In genomic region chr5:96588551-96588950, GRCh38 we compare ENCODE assay signal across 25 cellular contexts.
DNase-seq lines count a peak whose midpoint lies in the region; FAIRE-seq and TF ChIP-seq lines count a peak whose summit lies in the region.
"Had no signal": no experiment of that assay in that cellular context is flagged by ENCODE, and none has a peak within 500 bp of the region (broad histone marks: within the 10 kb centered on the region; RNA-seq: fewer than 3 reads in every experiment).

No MANE protein-coding gene starts in this region.

- in situ Hi-C loops in Caki2 (cut with HindIII; ENCODE audit: low pct_unique_long_range_greater_than_20kb, low sequenced_read_pairs), result no loop called here

- H3K9me3 ChIP-seq in small intestine (ENCODE audit: control insufficient read depth, low read depth), result no peaks in the 10 kb centered on the region
- H3K9me3 ChIP-seq: A549, Caco-2 had no signal

- H3K4me1 ChIP-seq in small intestine (ENCODE audit: control insufficient read depth in 2 of 2, insufficient read depth in 1 of 2, low read depth in 1 of 2, low read length in 1 of 2), result no peaks in the 10 kb centered on the region
- H3K4me1 ChIP-seq: Caco-2 had no signal

- H3K27ac ChIP-seq in VCaP, result peak overlapping the region; percentile 0
- no peak overlapping the region for H3K27ac ChIP-seq in small intestine (ENCODE audit: low read depth in 1 of 2, low read length in 1 of 2)
- H3K27ac ChIP-seq: 22Rv1; A549; BLaER1 treated with 17β-estradiol and CSF1 and Interleukin-3, amounts not matched to agents 10 nM and 100 nM; C4-2B had no signal

- DNase-seq in Caki2 (ENCODE audit: low read depth) (peak; percentile 23), left kidney (ENCODE audit: low read depth, low spot score) (peak; percentile 51), renal cortical epithelial cell (ENCODE audit: low read depth) (peak; percentile 66), cerebellar nuclear complex (lab: John Stamatoyannopoulos, UW) (no peak), ureter (ENCODE audit: low spot score) (no peak), small intestine (no peak)
- DNase-seq: AML-193; Caco-2; CD4-positive, alpha-beta T cell; CD8-positive, alpha-beta T cell; DMS 273 treated with DMSO at 0.1 percent for 48 hours; DMS153; DMS53; DMS79; DND-41; EL; GDM1 had no signal

- no peak for FAIRE-seq in small intestine (lab: Jason Lieb, UNC)
- FAIRE-seq: A549, GM12878, GM12892, GM18507 had no signal

- no peak overlapping the region for H3K4me3 ChIP-seq in small intestine (ENCODE audit: low read depth in 1 of 2, low read length in 2 of 2)
- H3K4me3 ChIP-seq: A549; BLaER1 treated with 17β-estradiol and CSF1 and Interleukin-3, amounts not matched to agents 10 nM and 100 nM; GM12878 had no signal

- WGBS in small intestine, 3 donors, result 62 to 80% (median 64%) methylated on average over 1 of the region's 1 CpG

- no peaks in the 10 kb centered on the region for H3K27me3 ChIP-seq in small intestine (ENCODE audit: control insufficient read depth in 2 of 2, insufficient read depth in 2 of 2, low read length in 2 of 2)
- H3K27me3 ChIP-seq: BLaER1 treated with 17β-estradiol and CSF1 and Interleukin-3, amounts not matched to agents 10 nM and 100 nM had no signal

- TF ChIP-seq CTCF in VCaP (conservative IDR thresholded peaks at IDR 0.05), result no peak

- H3K36me3 ChIP-seq in small intestine (ENCODE audit: control insufficient read depth in 2 of 2, insufficient read depth in 2 of 2, low read length in 2 of 2), result no peaks in the 10 kb centered on the region
- H3K36me3 ChIP-seq: BLaER1 treated with 17β-estradiol and CSF1 and Interleukin-3, amounts not matched to agents 10 nM and 100 nM had no signal

Comparison
In these comparisons a context has a peak if more than half of its experiments do, and no peak if none do; other contexts are left out.
1. DNase-seq: peak in Caki2 (single experiment), left kidney (single experiment) and renal cortical epithelial cell (single experiment); none in cerebellar nuclear complex (0 of 2), ureter (single experiment) and small intestine (single experiment).